Comparison of ENCODE assay signal across 13 cellular contexts in genomic region chr5:176844706-176845391, GRCh38. TPM values are rescaled to one million over a fixed set of nuclear protein-coding genes. Genes with fewer than 3 reads are reported as not detected.
A peak's percentile ranks its signal among the peaks of the same experiment; 100 is the strongest.
DNase-seq lines count a peak whose midpoint lies in the region; ATAC-seq, FAIRE-seq and TF ChIP-seq lines count a peak whose summit lies in the region.
"Had no signal": no experiment of that assay in that cellular context is flagged by ENCODE, and none has a peak within 500 bp of the region (broad histone marks: within the 10 kb centered on the region; RNA-seq: fewer than 3 reads in every experiment).

No MANE protein-coding gene starts in this region.

- no peak for TF ChIP-seq CTCF in HepG2 (CRISPR knock-in tag; IDR thresholded peaks at IDR 0.05)

- BruUV-seq in HepG2 (replicated peaks; lab: Mats Ljungman, UMichigan) = no TSS peak

- ATAC-seq in GM19324 (IDR thresholded peaks at IDR 0.05; ENCODE audit: low FRiP score, unreplicated experiment) = no peak
- ATAC-seq in HG03571 (IDR thresholded peaks at IDR 0.05; ENCODE audit: unreplicated experiment) = no peak
- no peak; the same call in 2 of the 3 replicates for ATAC-seq in HepG2

- peak; percentile 53 for DNase-seq in EH (ENCODE audit: low read depth)
- DNase-seq in M059J (ENCODE audit: low read depth) = peak; percentile 86
- DNase-seq in SJCRH30 = peak; percentile 31 to 45
- peak; percentile 22 for DNase-seq in iris pigment epithelial cell (ENCODE audit: low read depth)
- DNase-seq in stimulated activated naive CD4-positive, alpha-beta T cell (lab: John Stamatoyannopoulos, UW) = no peak
- no peak for DNase-seq in HepG2 (ENCODE audit: low spot score)
- DNase-seq: activated CD4-positive, alpha-beta memory T cell treated with anti-CD3 and anti-CD28 coated beads for 36 hours; effector CD8-positive, alpha-beta T cell; midbrain; NCI-H1048; upper lobe of left lung had no signal

- no peak overlapping the region for H3K4me2 ChIP-seq in HepG2 (ENCODE audit: low read depth, low read length)

- H3K27me3 ChIP-seq in SJCRH30 = peaks cover 22% of the 10 kb centered on the region
- peaks cover 9 to 64% of the 10 kb centered on the region in 2 experiments; a peak in 4 of 5 replicates for H3K27me3 ChIP-seq in HepG2 (ENCODE audit: control insufficient read depth in 1 of 2, insufficient read depth in 2 of 2, low read length in 2 of 2)

- H4K20me1 ChIP-seq in HepG2 (ENCODE audit: insufficient read depth, low read length) = no peaks in the 10 kb centered on the region

- TF ChIP-seq EP300 in HepG2 (IDR thresholded peaks at IDR 0.05; ENCODE audit: low read depth in 2 of 2, low read length in 2 of 2) (no peak), HepG2 (CRISPR knock-in tag; IDR thresholded peaks at IDR 0.05; ENCODE audit: borderline replicate concordance) (no peak)

- H2AFZ ChIP-seq in HepG2 (ENCODE audit: low read length) = no peak overlapping the region

- intact Hi-C loops in HepG2 (cut with micrococcal nuclease; ENCODE audit: unreplicated experiment) = no loop called here

- TF ChIP-seq POLR2A in HepG2 (IDR thresholded peaks at IDR 0.05; ENCODE audit: insufficient read depth in 1 of 2, low read depth in 2 of 2, low read length in 2 of 2) = no peak

- H3K9me3 ChIP-seq in SJCRH30 (replicated peaks) = no peaks in the 10 kb centered on the region
- H3K9me3 ChIP-seq in HepG2 (ENCODE audit: low read length) = no peaks in the 10 kb centered on the region
- H3K9me3 ChIP-seq: upper lobe of left lung had no signal

- no peaks in the 10 kb centered on the region for H3K79me2 ChIP-seq in HepG2 (ENCODE audit: insufficient read depth, low read length)

- TF ChIP-seq RAD21 in HepG2 (CRISPR knock-in tag; IDR thresholded peaks at IDR 0.05) = no peak

- POLR2A ChIA-PET in HepG2 (lab: Yijun Ruan, JAX) = no interaction called here

- in situ Hi-C loops in HepG2 (cut with HindIII; ENCODE audit: extremely low pct_ligation_motif_present, low pct_unique_long_range_greater_than_20kb) = no loop called here

- H3K4me3 ChIP-seq in SJCRH30 (no peak overlapping the region), HepG2 (replicated peaks in 1 of 3; ENCODE audit: insufficient read depth in 1 of 3, low read depth in 2 of 3, low read length in 3 of 3) (no peak overlapping the region)
- H3K4me3 ChIP-seq: upper lobe of left lung had no signal

- no peak for FAIRE-seq in HepG2 (lab: Jason Lieb, UNC)

- no peak overlapping the region for H3K27ac ChIP-seq in SJCRH30
- H3K27ac ChIP-seq in HepG2 (ENCODE audit: extremely low read length, insufficient read depth, low read length) = no peak overlapping the region
- H3K27ac ChIP-seq: upper lobe of left lung had no signal

- H3K9ac ChIP-seq in HepG2 (ENCODE audit: insufficient read depth, low read depth, low read length) = no peak overlapping the region

- WGBS in HepG2 (ENCODE audit: low lambda C conversion rate) = 34% methylated on average over 11 of the region's 21 CpGs

- H3K36me3 ChIP-seq in SJCRH30 (no peaks in the 10 kb centered on the region), HepG2 (replicated peaks in 1 of 2; ENCODE audit: control insufficient read depth in 1 of 2, insufficient read depth in 2 of 2, low read length in 2 of 2) (no peaks in the 10 kb centered on the region)
- H3K36me3 ChIP-seq: upper lobe of left lung had no signal

- H3K4me1 ChIP-seq in SJCRH30 (no peaks in the 10 kb centered on the region), HepG2 (ENCODE audit: insufficient read depth, low read length) (0 out of 2 replicates have a peak, but pooled peaks cover 13% of the 10 kb centered on the region)
- H3K4me1 ChIP-seq: upper lobe of left lung had no signal

- CTCF ChIA-PET in HepG2 (lab: Yijun Ruan, JAX; ENCODE audit: low intra/inter-chr PET ratio, low total read pairs) = no interaction called here

TF ChIP-seq in HepG2, 621 proteins besides CTCF, POLR2A, EP300 and RAD21 (continues in another document):
- TF ChIP-seq, protein P1, sequence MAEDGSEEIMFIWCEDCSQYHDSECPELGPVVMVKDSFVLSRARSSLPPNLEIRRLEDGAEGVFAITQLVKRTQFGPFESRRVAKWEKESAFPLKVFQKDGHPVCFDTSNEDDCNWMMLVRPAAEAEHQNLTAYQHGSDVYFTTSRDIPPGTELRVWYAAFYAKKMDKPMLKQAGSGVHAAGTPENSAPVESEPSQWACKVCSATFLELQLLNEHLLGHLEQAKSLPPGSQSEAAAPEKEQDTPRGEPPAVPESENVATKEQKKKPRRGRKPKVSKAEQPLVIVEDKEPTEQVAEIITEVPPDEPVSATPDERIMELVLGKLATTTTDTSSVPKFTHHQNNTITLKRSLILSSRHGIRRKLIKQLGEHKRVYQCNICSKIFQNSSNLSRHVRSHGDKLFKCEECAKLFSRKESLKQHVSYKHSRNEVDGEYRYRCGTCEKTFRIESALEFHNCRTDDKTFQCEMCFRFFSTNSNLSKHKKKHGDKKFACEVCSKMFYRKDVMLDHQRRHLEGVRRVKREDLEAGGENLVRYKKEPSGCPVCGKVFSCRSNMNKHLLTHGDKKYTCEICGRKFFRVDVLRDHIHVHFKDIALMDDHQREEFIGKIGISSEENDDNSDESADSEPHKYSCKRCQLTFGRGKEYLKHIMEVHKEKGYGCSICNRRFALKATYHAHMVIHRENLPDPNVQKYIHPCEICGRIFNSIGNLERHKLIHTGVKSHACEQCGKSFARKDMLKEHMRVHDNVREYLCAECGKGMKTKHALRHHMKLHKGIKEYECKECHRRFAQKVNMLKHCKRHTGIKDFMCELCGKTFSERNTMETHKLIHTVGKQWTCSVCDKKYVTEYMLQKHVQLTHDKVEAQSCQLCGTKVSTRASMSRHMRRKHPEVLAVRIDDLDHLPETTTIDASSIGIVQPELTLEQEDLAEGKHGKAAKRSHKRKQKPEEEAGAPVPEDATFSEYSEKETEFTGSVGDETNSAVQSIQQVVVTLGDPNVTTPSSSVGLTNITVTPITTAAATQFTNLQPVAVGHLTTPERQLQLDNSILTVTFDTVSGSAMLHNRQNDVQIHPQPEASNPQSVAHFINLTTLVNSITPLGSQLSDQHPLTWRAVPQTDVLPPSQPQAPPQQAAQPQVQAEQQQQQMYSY (CRISPR knock-in tag; IDR thresholded peaks at IDR 0.05) = no peak
- TF ChIP-seq ZNF17 (CRISPR knock-in tag; IDR thresholded peaks at IDR 0.05) (no peak), HDAC6 (IDR thresholded peaks at IDR 0.05; ENCODE audit: low read depth, low read length) (no peak), POGZ (CRISPR knock-in tag; IDR thresholded peaks at IDR 0.05) (no peak), ZNF737 (CRISPR knock-in tag; IDR thresholded peaks at IDR 0.05; ENCODE audit: borderline replicate concordance) (no peak)

RNA-seq across cellular contexts. Expression of gene UNC5A, which starts 34.5 kb away (rescaled TPM):
- total RNA-seq in M059J (2014; rRNA removed; shearing (Covaris generic)) = 0.05 and 0.12 TPM in 2 replicates
- 0.18 and 0.20 TPM in 2 replicates for total RNA-seq in SJCRH30 (2014; rRNA removed; shearing (Covaris generic))
- total RNA-seq in HepG2 (2016; rRNA removed; fragmentation: Illumina TruSeq; extraction: Trizol) = not detected in 2 replicates
- not detected in 2 replicates for total RNA-seq in HepG2 (2016; cell fraction: cytosol; rRNA removed; fragmentation: Illumina TruSeq; extraction: Trizol; ENCODE audit: low read depth)
- not detected in 2 replicates for total RNA-seq in HepG2 (2016; cell fraction: insoluble cytoplasmic fraction; rRNA removed; fragmentation: Illumina TruSeq; extraction: Trizol)
- total RNA-seq in HepG2 (2016; cell fraction: membrane; rRNA removed; fragmentation: Illumina TruSeq; extraction: Trizol) = not detected in 2 replicates
- total RNA-seq in HepG2 (2016; cell fraction: nucleus; rRNA removed; fragmentation: Illumina TruSeq; extraction: Trizol) = not detected in 2 replicates
- 0.03 TPM in 1 of 2 replicates, not detected in the other for polyA plus RNA-seq in HepG2 (2011; rRNA removed)
- 0.01 TPM in 1 of 2 replicates, not detected in the other for polyA plus RNA-seq in HepG2 (2011; cell fraction: cytosol; rRNA removed)
- polyA plus RNA-seq in HepG2 (2011; cell fraction: nucleus; rRNA removed) = 0.10 TPM in 1 of 2 replicates, not detected in the other
- polyA plus RNA-seq in HepG2 (2012) = not detected in 2 replicates
- polyA plus RNA-seq in HepG2 (2016; cell fraction: cytosol; fragmentation: Illumina TruSeq; extraction: Trizol; ENCODE audit: low read depth) = not detected in 2 replicates
- polyA plus RNA-seq in HepG2 (2016; cell fraction: insoluble cytoplasmic fraction; fragmentation: Illumina TruSeq; extraction: Trizol; ENCODE audit: low read depth) = not detected in 2 replicates
- 0.06 TPM in 1 of 2 replicates, not detected in the other for polyA plus RNA-seq in HepG2 (2016; cell fraction: membrane; fragmentation: Illumina TruSeq; extraction: Trizol; ENCODE audit: low read depth)
- not detected in 2 replicates for polyA plus RNA-seq in HepG2 (2016; cell fraction: nucleus; fragmentation: Illumina TruSeq; extraction: Trizol; ENCODE audit: insufficient read depth, low read depth)
- polyA minus RNA-seq in HepG2 (2011; rRNA and poly(A)+ RNA removed; ENCODE audit: low replicate concordance) = not detected in 2 replicates
- not detected in 2 replicates for polyA minus RNA-seq in HepG2 (2011; cell fraction: cytosol; rRNA and poly(A)+ RNA removed)
- polyA minus RNA-seq in HepG2 (2011; cell fraction: nucleus; rRNA and poly(A)+ RNA removed) = not detected in 2 replicates
- total RNA-seq: activated CD4-positive, alpha-beta memory T cell treated with anti-CD3 and anti-CD28 coated beads for 36 hours had no signal

RNA-seq across cellular contexts. Expression of gene HK3, which starts 54.3 kb away (rescaled TPM):
- not detected in 2 replicates for total RNA-seq in M059J (2014; rRNA removed; shearing (Covaris generic))
- 0.15 TPM in 1 of 2 replicates, not detected in the other for total RNA-seq in SJCRH30 (2014; rRNA removed; shearing (Covaris generic))
- total RNA-seq in HepG2 (2016; rRNA removed; fragmentation: Illumina TruSeq; extraction: Trizol) = not detected in 2 replicates
- not detected in 2 replicates for total RNA-seq in HepG2 (2016; cell fraction: cytosol; rRNA removed; fragmentation: Illumina TruSeq; extraction: Trizol; ENCODE audit: low read depth)
- not detected in 2 replicates for total RNA-seq in HepG2 (2016; cell fraction: insoluble cytoplasmic fraction; rRNA removed; fragmentation: Illumina TruSeq; extraction: Trizol)
- total RNA-seq in HepG2 (2016; cell fraction: membrane; rRNA removed; fragmentation: Illumina TruSeq; extraction: Trizol) = not detected in 2 replicates
- total RNA-seq in HepG2 (2016; cell fraction: nucleus; rRNA removed; fragmentation: Illumina TruSeq; extraction: Trizol) = not detected in 2 replicates
- 0.13 TPM in 1 of 2 replicates, not detected in the other for polyA plus RNA-seq in HepG2 (2011; rRNA removed)
- not detected in 2 replicates for polyA plus RNA-seq in HepG2 (2011; cell fraction: cytosol; rRNA removed)
- 0.28 and 0.32 TPM in 2 replicates for polyA plus RNA-seq in HepG2 (2011; cell fraction: nucleus; rRNA removed)
- polyA plus RNA-seq in HepG2 (2012) = not detected in 2 replicates
- polyA plus RNA-seq in HepG2 (2016; cell fraction: cytosol; fragmentation: Illumina TruSeq; extraction: Trizol; ENCODE audit: low read depth) = not detected in 2 replicates
- polyA plus RNA-seq in HepG2 (2016; cell fraction: insoluble cytoplasmic fraction; fragmentation: Illumina TruSeq; extraction: Trizol; ENCODE audit: low read depth) = not detected in 2 replicates
- polyA plus RNA-seq in HepG2 (2016; cell fraction: membrane; fragmentation: Illumina TruSeq; extraction: Trizol; ENCODE audit: low read depth) = not detected in 2 replicates
- polyA plus RNA-seq in HepG2 (2016; cell fraction: nucleus; fragmentation: Illumina TruSeq; extraction: Trizol; ENCODE audit: insufficient read depth, low read depth) = not detected in 2 replicates
- not detected in 2 replicates for polyA minus RNA-seq in HepG2 (2011; rRNA and poly(A)+ RNA removed; ENCODE audit: low replicate concordance)
- polyA minus RNA-seq in HepG2 (2011; cell fraction: cytosol; rRNA and poly(A)+ RNA removed) = not detected in 2 replicates
- not detected in 2 replicates for polyA minus RNA-seq in HepG2 (2011; cell fraction: nucleus; rRNA and poly(A)+ RNA removed)

Comparison
In these comparisons a context has a peak if more than half of its experiments do, and no peak if none do; other contexts are left out.
1. DNase-seq: peak in EH (single experiment), M059J (single experiment), SJCRH30 (2 of 2) and iris pigment epithelial cell (single experiment); none in stimulated activated naive CD4-positive, alpha-beta T cell (0 of 6) and HepG2 (single experiment).